ENCODE assay signal across 21 cellular contexts in the genomic region with DNA sequence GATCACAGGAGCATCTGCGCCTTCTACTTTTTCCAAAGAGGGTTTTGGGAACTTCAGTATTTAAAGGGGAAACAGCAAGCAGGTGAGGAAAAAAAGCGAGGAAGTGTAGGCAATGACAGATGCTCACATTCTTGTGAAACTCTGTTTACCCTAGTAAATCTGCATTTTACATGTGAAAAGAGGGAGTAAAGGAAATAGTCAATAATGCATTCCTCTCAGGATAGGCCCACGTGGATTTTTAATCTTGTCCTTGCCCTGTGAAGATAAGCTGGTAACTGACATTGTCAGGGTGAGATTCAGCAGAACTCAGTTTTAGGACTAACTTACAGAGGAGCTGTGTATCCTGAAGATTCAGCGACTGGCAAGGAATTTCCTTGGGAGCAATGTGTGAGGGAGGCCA.
"Had no signal": no experiment of that assay in that cellular context is flagged by ENCODE, and none has a peak within 500 bp of the region (broad histone marks: within the 10 kb centered on the region; RNA-seq: fewer than 3 reads in every experiment).

No MANE protein-coding gene starts in this region.

- H3K4me3 Mint-ChIP-seq: activated CD4-positive, alpha-beta memory T cell treated with anti-CD3 and anti-CD28 coated beads, Interleukin-2, amount 10 ng/mL, durations not matched to agents 7 days and 5 days; activated naive CD4-positive, alpha-beta T cell treated with anti-CD3 and anti-CD28 coated beads, Interleukin-2, amount 10 ng/mL, durations not matched to agents 7 days and 5 days; dendritic cell treated with granulocyte-macrophage colony-stimulating factor and Interleukin-4, amounts not matched to agents 40 ng/mL and 50 ng/mL, for 4 days; nephron progenitor cell; stimulated activated effector memory CD8-positive, alpha-beta T cell treated with anti-CD3 and anti-CD28 coated beads, Interleukin-12 subunit alpha, Interleukin-12 subunit beta, amount 100 ng/mL, for 72 hours; stimulated activated naive CD8-positive, alpha-beta T cell treated with anti-CD3 and anti-CD28 coated beads, Interleukin-15, amount 100 ng/mL, for 72 hours; T-helper 1 cell treated with Interleukin-12 subunit alpha and Interleukin-12 subunit beta and Interleukin-4 antibody, amounts not matched to agents 30 μg/mL and 1 μg/mL, for 36 hours had no signal

- H3K27ac Mint-ChIP-seq: activated CD4-positive, alpha-beta memory T cell treated with anti-CD3 and anti-CD28 coated beads, Interleukin-2, amount 10 ng/mL, durations not matched to agents 7 days and 5 days; activated naive CD4-positive, alpha-beta T cell treated with anti-CD3 and anti-CD28 coated beads, Interleukin-2, amount 10 ng/mL, durations not matched to agents 7 days and 5 days; dendritic cell treated with granulocyte-macrophage colony-stimulating factor and Interleukin-4, amounts not matched to agents 40 ng/mL and 50 ng/mL, for 4 days; nephron progenitor cell; stimulated activated effector memory CD8-positive, alpha-beta T cell treated with anti-CD3 and anti-CD28 coated beads, Interleukin-12 subunit alpha, Interleukin-12 subunit beta, amount 100 ng/mL, for 72 hours; stimulated activated naive CD8-positive, alpha-beta T cell treated with anti-CD3 and anti-CD28 coated beads, Interleukin-15, amount 100 ng/mL, for 72 hours; T-helper 1 cell treated with Interleukin-12 subunit alpha and Interleukin-12 subunit beta and Interleukin-4 antibody, amounts not matched to agents 30 μg/mL and 1 μg/mL, for 36 hours had no signal

- H3K4me1 Mint-ChIP-seq: nephron progenitor cell had no signal

- DNase-seq: activated CD4-positive, alpha-beta memory T cell treated with anti-CD3 and anti-CD28 coated beads, Interleukin-2, amount 10 ng/mL, durations not matched to agents 7 days and 5 days; activated CD4-positive, alpha-beta T cell treated with anti-CD3 and anti-CD28 coated beads for 4 hours; activated CD4-positive, CD25-positive, alpha-beta regulatory T cell; activated effector memory CD4-positive, alpha-beta T cell treated with anti-CD3 and anti-CD28 coated beads, Interleukin-2, amount 50 U/mL, for 16 hours; activated naive CD4-positive, alpha-beta T cell treated with anti-CD3 and anti-CD28 coated beads, Interleukin-2, amount 10 ng/mL, durations not matched to agents 7 days and 5 days; anterior cingulate cortex; body of pancreas; effector CD4-positive, alpha-beta T cell; erythroblast; foreskin keratinocyte; left ventricle myocardium inferior; nephron progenitor cell; nucleus accumbens; small intestine; stimulated activated CD4-positive, alpha-beta T cell treated with anti-CD3 and anti-CD28 coated beads, Interleukin-2, amount 100 ng/mL, for 24 hours; stimulated activated naive CD8-positive, alpha-beta T cell treated with anti-CD3 and anti-CD28 coated beads, Interleukin-15, amount 100 ng/mL, for 72 hours; T1000; tibial artery had no signal

- FAIRE-seq: small intestine had no signal

- H3K9me3 ChIP-seq: body of pancreas had no signal

- H3K4me3 ChIP-seq: body of pancreas, left ventricle myocardium inferior, tibial artery had no signal

- H3K27me3 ChIP-seq: body of pancreas, foreskin keratinocyte had no signal

- H3K9me3 Mint-ChIP-seq: activated CD4-positive, alpha-beta memory T cell treated with anti-CD3 and anti-CD28 coated beads, Interleukin-2, amount 10 ng/mL, durations not matched to agents 7 days and 5 days; activated naive CD4-positive, alpha-beta T cell treated with anti-CD3 and anti-CD28 coated beads, Interleukin-2, amount 10 ng/mL, durations not matched to agents 7 days and 5 days; dendritic cell treated with granulocyte-macrophage colony-stimulating factor and Interleukin-4, amounts not matched to agents 40 ng/mL and 50 ng/mL, for 4 days; stimulated activated effector memory CD8-positive, alpha-beta T cell treated with anti-CD3 and anti-CD28 coated beads, Interleukin-12 subunit alpha, Interleukin-12 subunit beta, amount 100 ng/mL, for 72 hours; T-helper 1 cell treated with Interleukin-12 subunit alpha and Interleukin-12 subunit beta and Interleukin-4 antibody, amounts not matched to agents 30 μg/mL and 1 μg/mL, for 36 hours had no signal

- H3K27me3 Mint-ChIP-seq: activated CD4-positive, alpha-beta memory T cell treated with anti-CD3 and anti-CD28 coated beads, Interleukin-2, amount 10 ng/mL, durations not matched to agents 7 days and 5 days; stimulated activated naive CD8-positive, alpha-beta T cell treated with anti-CD3 and anti-CD28 coated beads, Interleukin-15, amount 100 ng/mL, for 72 hours had no signal

- H3K27ac ChIP-seq: body of pancreas, foreskin keratinocyte, left ventricle myocardium inferior, tibial artery had no signal

- H3K36me3 ChIP-seq: left ventricle myocardium inferior, tibial artery had no signal
